In genomic region chr2:131844044-131844443, GRCh38 we compare ENCODE assay signal across 7 cellular contexts.
DNase-seq lines count a peak whose midpoint lies in the region; ATAC-seq, FAIRE-seq and TF ChIP-seq lines count a peak whose summit lies in the region.
"Not testable (repeated sequence)": the region's sequence is repeated elsewhere in the genome, so short reads cannot be mapped to it uniquely, and the experiment has no call there.

No MANE protein-coding gene starts in this region.

- in situ Hi-C loops in GM23248 (cut with MboI); GM12878 (cut with MboI): not testable (repeated sequence)

- 2% methylated on average over 2 of the region's 2 CpGs for WGBS in A549 (ENCODE audit: missing lambda C conversion rate)
- 7 to 11% methylated on average over 2 of the region's 2 CpGs for WGBS in GM23248 (ENCODE audit: low coverage in 1 of 2, low lambda C conversion rate in 2 of 2, missing lambda C conversion rate in 2 of 2), 2 experiments
- WGBS in GM12878 (ENCODE audit: insufficient coverage, insufficient replicate concordance, low lambda C conversion rate, missing lambda C conversion rate) = 2% methylated on average over 2 of the region's 2 CpGs

- not testable (repeated sequence) for ATAC-seq in A549
- ATAC-seq in GM18502 (IDR thresholded peaks at IDR 0.05; ENCODE audit: poor library complexity, unreplicated experiment) = peak; percentile 59
- peak; percentile 89 for ATAC-seq in PC-3
- peak; percentile 40; the same call in 2 of the 3 replicates for ATAC-seq in GM12878
- peak; percentile 12 for ATAC-seq in foreskin keratinocyte
- ATAC-seq in stimulated activated naive CD8-positive, alpha-beta T cell treated with anti-CD3 and anti-CD28 coated beads, Interleukin-15, amount 100 ng/mL, for 72 hours = peak; percentile 43

- TF ChIP-seq RAD21 in A549 (conservative IDR thresholded peaks at IDR 0.05 in 1 of 2, IDR thresholded peaks at IDR 0.05 in 1 of 2); GM12878 (IDR thresholded peaks at IDR 0.05; ENCODE audit: insufficient read depth, low read depth, low read length): not testable (repeated sequence)

- not testable (repeated sequence) for H3K4me3 ChIP-seq in A549; GM23248; PC-3 (ENCODE audit: low read length); GM12878

- not testable (repeated sequence) for H3K4me3 Mint-ChIP-seq in stimulated activated naive CD8-positive, alpha-beta T cell treated with anti-CD3 and anti-CD28 coated beads, Interleukin-15, amount 100 ng/mL, for 72 hours

- not testable (repeated sequence) for TF ChIP-seq POLR2A in A549 (IDR thresholded peaks at IDR 0.05; ENCODE audit: low read length); GM12878 (IDR thresholded peaks at IDR 0.05; ENCODE audit: low read depth, low read length)

- H3K4me1 Mint-ChIP-seq in stimulated activated naive CD8-positive, alpha-beta T cell treated with anti-CD3 and anti-CD28 coated beads, Interleukin-15, amount 100 ng/mL, for 72 hours = not testable (repeated sequence)

- intact Hi-C loops in PC-3 (cut with micrococcal nuclease); GM12878 (cut with micrococcal nuclease; ENCODE audit: unreplicated experiment): not testable (repeated sequence)

- H3K9me3 ChIP-seq in A549; GM23248 (ENCODE audit: low read depth); PC-3 (ENCODE audit: low read length); GM12878 (replicated peaks; ENCODE audit: control insufficient read depth, insufficient read depth, low read length): not testable (repeated sequence)

- CTCF ChIA-PET in A549 (lab: Yijun Ruan, JAX); PC-3 (lab: Charles Lee); GM12878 (lab: Yijun Ruan, JAX): not testable (repeated sequence)

- SMC1A ChIA-PET in GM12878 (lab: Charles Lee; ENCODE audit: uncharacterized antibody, unreplicated experiment) = not testable (repeated sequence)

- H3K9me2 ChIP-seq in GM23248 (ENCODE audit: insufficient read depth); PC-3 (replicated peaks; ENCODE audit: low read length): not testable (repeated sequence)

- H3K36me3 ChIP-seq in GM23248 (ENCODE audit: low read depth); PC-3 (ENCODE audit: low read depth, low read length); GM12878 (ENCODE audit: control insufficient read depth in 2 of 2, insufficient read depth in 2 of 2, low read length in 1 of 2): not testable (repeated sequence)

- H3K79me2 ChIP-seq in GM23248 (ENCODE audit: insufficient read depth); PC-3 (ENCODE audit: low read length); GM12878 (ENCODE audit: control insufficient read depth, insufficient read depth, low read length): not testable (repeated sequence)

- not testable (repeated sequence) for BruUV-seq in PC-3 (replicated peaks; lab: Mats Ljungman, UMichigan); GM12878 (replicated peaks; lab: Mats Ljungman, UMichigan)

- not testable (repeated sequence) for TF ChIP-seq EP300 in A549 (IDR thresholded peaks at IDR 0.05); GM12878 (IDR thresholded peaks at IDR 0.05; ENCODE audit: borderline replicate concordance in 1 of 2, control insufficient read depth in 1 of 2, low read depth in 2 of 2, low read length in 2 of 2)

- not testable (repeated sequence) for H3F3A ChIP-seq in GM23248 (ENCODE audit: insufficient read depth); PC-3 (ENCODE audit: low read length, unreplicated experiment)

- DNase-seq in A549 (ENCODE audit: low read depth in 1 of 2, low spot score in 1 of 2); GM12878 (ENCODE audit: low read depth, low spot score); foreskin keratinocyte; stimulated activated naive CD8-positive, alpha-beta T cell treated with anti-CD3 and anti-CD28 coated beads, Interleukin-15, amount 100 ng/mL, for 72 hours: not testable (repeated sequence)
- peak; percentile 4 for DNase-seq in GM23248
- DNase-seq in PC-3 = peak; percentile 64

- H3K27me3 Mint-ChIP-seq in stimulated activated naive CD8-positive, alpha-beta T cell treated with anti-CD3 and anti-CD28 coated beads, Interleukin-15, amount 100 ng/mL, for 72 hours = not testable (repeated sequence)

- TF ChIP-seq CTCF in A549 (IDR thresholded peaks at IDR 0.05); PC-3 (conservative IDR thresholded peaks at IDR 0.05; ENCODE audit: low read depth, low read length); GM12878 (IDR thresholded peaks at IDR 0.05 in 2 of 3, conservative IDR thresholded peaks at IDR 0.05 in 1 of 3; ENCODE audit: control insufficient read depth in 2 of 3, extremely low read depth in 1 of 3, insufficient read depth in 1 of 3, low read depth in 3 of 3, low read length in 3 of 3); foreskin keratinocyte (conservative IDR thresholded peaks at IDR 0.05): not testable (repeated sequence)

- H2AFZ ChIP-seq in GM23248; PC-3 (ENCODE audit: low read length); GM12878 (ENCODE audit: control insufficient read depth, low read depth, low read length): not testable (repeated sequence)

- not testable (repeated sequence) for FAIRE-seq in A549 (lab: Jason Lieb, UNC); GM12878 (lab: Jason Lieb, UNC)

- H3K4me2 ChIP-seq in A549; GM23248 (ENCODE audit: unreplicated experiment); PC-3 (ENCODE audit: low read length); GM12878 (ENCODE audit: control insufficient read depth, insufficient read depth): not testable (repeated sequence)

- RAD21 ChIA-PET in GM12878 (lab: Charles Lee; ENCODE audit: unreplicated experiment) = not testable (repeated sequence)

- not testable (repeated sequence) for H4K20me1 ChIP-seq in GM23248 (ENCODE audit: insufficient read depth); PC-3 (ENCODE audit: low read length); GM12878 (ENCODE audit: control insufficient read depth, insufficient read depth)

- H3K27me3 ChIP-seq in GM23248 (replicated peaks; ENCODE audit: insufficient read depth); PC-3 (ENCODE audit: low read length); GM12878 (replicated peaks in 1 of 2; ENCODE audit: control insufficient read depth in 2 of 2, insufficient read depth in 2 of 2, low read length in 1 of 2); foreskin keratinocyte: not testable (repeated sequence)

- not testable (repeated sequence) for H3K27ac Mint-ChIP-seq in stimulated activated naive CD8-positive, alpha-beta T cell treated with anti-CD3 and anti-CD28 coated beads, Interleukin-15, amount 100 ng/mL, for 72 hours

- H3K9ac ChIP-seq in GM23248; PC-3 (ENCODE audit: low read length); GM12878 (ENCODE audit: control insufficient read depth, insufficient read depth, low read length): not testable (repeated sequence)

- not testable (repeated sequence) for H3K27ac ChIP-seq in A549; GM23248; PC-3 (ENCODE audit: low read length); GM12878 (ENCODE audit: control insufficient read depth, insufficient read depth); foreskin keratinocyte

- not testable (repeated sequence) for H3K4me1 ChIP-seq in A549; GM23248 (ENCODE audit: insufficient read depth); PC-3 (ENCODE audit: insufficient read depth, low read length); GM12878 (ENCODE audit: control insufficient read depth, insufficient read depth, low read length); foreskin keratinocyte

- POLR2A ChIA-PET in A549 (lab: Yijun Ruan, JAX); PC-3 (lab: Charles Lee; ENCODE audit: unreplicated experiment); GM12878 (lab: Charles Lee): not testable (repeated sequence)

- not testable (repeated sequence) for H3K9me3 Mint-ChIP-seq in stimulated activated naive CD8-positive, alpha-beta T cell treated with anti-CD3 and anti-CD28 coated beads, Interleukin-15, amount 100 ng/mL, for 72 hours

TF ChIP-seq in A549, 52 proteins besides CTCF, POLR2A, EP300 and RAD21:
- not testable (repeated sequence) for TF ChIP-seq FOSL2 (IDR thresholded peaks at IDR 0.05)
- TF ChIP-seq FOSL2 (CRISPR knock-in tag; IDR thresholded peaks at IDR 0.05) = peak; percentile 53; the same call in 1 of the 2 replicates

TF ChIP-seq in GM12878, 131 proteins besides CTCF, POLR2A, EP300 and RAD21:
- TF ChIP-seq JUNB (IDR thresholded peaks at IDR 0.05) (peak; percentile 92), NFIC (IDR thresholded peaks at IDR 0.05; ENCODE audit: low read depth, low read length) (peak; percentile 37; the same call in 1 of the 2 replicates)
